In genomic region chr21:35444391-35444790, GRCh38 we compare ENCODE assay signal across 8 cellular contexts.
"Had no signal": no experiment of that assay in that cellular context is flagged by ENCODE, and none has a peak within 500 bp of the region (broad histone marks: within the 10 kb centered on the region; RNA-seq: fewer than 3 reads in every experiment).

No MANE protein-coding gene starts in this region.

- H3K4me3 ChIP-seq: GM12878 had no signal

- DNase-seq: GDM1, GF-D8 had no signal

- FAIRE-seq: G401.6, GM12878, GM12891, GM12892, GM18507, GM19239 had no signal

- ATAC-seq: GM12878 had no signal
